17 cellular contexts compared by ENCODE assay signal in genomic region chr9:81318571-81318970, GRCh38.
DNase-seq lines count a peak whose midpoint lies in the region; ATAC-seq, FAIRE-seq and TF ChIP-seq lines count a peak whose summit lies in the region.
"Had no signal": no experiment of that assay in that cellular context is flagged by ENCODE, and none has a peak within 500 bp of the region (broad histone marks: within the 10 kb centered on the region; RNA-seq: fewer than 3 reads in every experiment).

No MANE protein-coding gene starts in this region.

- no peak overlapping the region for H3K9ac ChIP-seq in endothelial cell of umbilical vein (replicated peaks; ENCODE audit: extremely low read depth, insufficient read depth, low read length)

- no peak for ATAC-seq in HG02798 (IDR thresholded peaks at IDR 0.05; ENCODE audit: poor library complexity, unreplicated experiment)
- ATAC-seq: activated CD4-positive, alpha-beta T cell treated with anti-CD3 and anti-CD28 coated beads for 36 hours; activated T-cell treated with anti-CD3 and anti-CD28 coated beads, Interleukin-2, amount 50 U/mL, for 72 hours; GM12878; T-cell had no signal

- H3K27me3 ChIP-seq in endothelial cell of umbilical vein (ENCODE audit: control insufficient read depth in 2 of 2, insufficient read depth in 2 of 2, low read length in 2 of 2), result no peaks in the 10 kb centered on the region
- H3K27me3 ChIP-seq: ascending aorta, right atrium auricular region had no signal

- no TSS peak for BruUV-seq in endothelial cell of umbilical vein (replicated peaks; lab: Mats Ljungman, UMichigan)

- no peaks in the 10 kb centered on the region for H3K9me1 ChIP-seq in endothelial cell of umbilical vein (replicated peaks; ENCODE audit: control insufficient read depth, extremely low read depth, insufficient read depth, low read length)

- TF ChIP-seq CTCF in endothelial cell of umbilical vein (IDR thresholded peaks at IDR 0.05; ENCODE audit: extremely low read depth in 1 of 2, insufficient read depth in 1 of 2, low read depth in 1 of 2, low read length in 2 of 2) (no peak), coronary artery (IDR thresholded peaks at IDR 0.05) (no peak)

- H3K4me3 ChIP-seq in endothelial cell of umbilical vein (replicated peaks in 1 of 3; ENCODE audit: insufficient read depth in 1 of 3, low read depth in 1 of 3, low read length in 3 of 3) (no peak overlapping the region), coronary artery (no peak overlapping the region)
- H3K4me3 ChIP-seq: ascending aorta, GM12878, right atrium auricular region had no signal

- H3K36me3 ChIP-seq in endothelial cell of umbilical vein (ENCODE audit: control insufficient read depth in 2 of 2, extremely low read depth in 1 of 2, insufficient read depth in 2 of 2, low read length in 2 of 2), result no peaks in the 10 kb centered on the region
- H3K36me3 ChIP-seq: ascending aorta, right atrium auricular region had no signal

- H3K9me3 ChIP-seq in endothelial cell of umbilical vein (replicated peaks; ENCODE audit: control insufficient read depth, insufficient read depth, low read length), result no peaks in the 10 kb centered on the region

- intact Hi-C loops in endothelial cell of umbilical vein (cut with micrococcal nuclease), result no loop called here

- H3K27ac ChIP-seq in endothelial cell of umbilical vein (ENCODE audit: insufficient read depth, low read depth, low read length) (no peak overlapping the region), coronary artery (no peak overlapping the region)
- H3K27ac ChIP-seq: ascending aorta, right atrium auricular region had no signal

- H3K79me2 ChIP-seq in endothelial cell of umbilical vein (ENCODE audit: control insufficient read depth, insufficient read depth, low read length), result no peaks in the 10 kb centered on the region

- H2AFZ ChIP-seq in endothelial cell of umbilical vein (ENCODE audit: low read depth, low read length), result no peak overlapping the region

- CTCF ChIA-PET in endothelial cell of umbilical vein (lab: Charles Lee), result interaction anchor here (1.0 kb wide), 1 partner anchor 9 kb away, joined by 4 read pairs; no protein-coding TSS in a partner anchor

- H3K4me2 ChIP-seq in endothelial cell of umbilical vein (ENCODE audit: insufficient read depth, low read length), result no peak overlapping the region

- POLR2A ChIA-PET in endothelial cell of umbilical vein (lab: Charles Lee), result no interaction called here

- no peaks in the 10 kb centered on the region for H3K4me1 ChIP-seq in endothelial cell of umbilical vein (ENCODE audit: control insufficient read depth, extremely low read depth, insufficient read depth, low read length)
- H3K4me1 ChIP-seq: ascending aorta, right atrium auricular region had no signal

- no peak for FAIRE-seq in endothelial cell of umbilical vein (lab: Jason Lieb, UNC)
- FAIRE-seq: GM12878, GM19239 had no signal

- dilution Hi-C loops in endothelial cell of umbilical vein (cut with MboI; ENCODE audit: extremely low pct_ligation_motif_present, low sequenced_read_pairs), result no loop called here

- TF ChIP-seq POLR2A in endothelial cell of umbilical vein (IDR thresholded peaks at IDR 0.05; ENCODE audit: low read depth, low read length), result no peak

- H4K20me1 ChIP-seq in endothelial cell of umbilical vein (replicated peaks; ENCODE audit: control insufficient read depth, extremely low read depth, insufficient read depth, low read length), result no peaks in the 10 kb centered on the region

- DNase-seq in EH (ENCODE audit: low read depth), result peak; percentile 38
- peak; percentile 43 for DNase-seq in LoVo (ENCODE audit: low spot score)
- peak; percentile 18 for DNase-seq in endothelial cell of umbilical vein (ENCODE audit: low read depth, low spot score)
- peak; percentile 68 for DNase-seq in myocyte (ENCODE audit: low read depth)
- DNase-seq in GDM1 (lab: John Stamatoyannopoulos, UW), result no peak
- no peak for DNase-seq in coronary artery (ENCODE audit: low spot score)
- DNase-seq: activated CD4-positive, alpha-beta T cell treated with anti-CD3 and anti-CD28 coated beads for 36 hours; activated T-cell treated with anti-CD3 and anti-CD28 coated beads, Interleukin-2, amount 50 U/mL, for 72 hours; immature natural killer cell; naive B cell; NCI-H2029; T-cell had no signal

TF ChIP-seq in endothelial cell of umbilical vein, 7 proteins besides CTCF, POLR2A, EP300 and RAD21:
- peak; percentile 69 for TF ChIP-seq FOS (IDR thresholded peaks at IDR 0.05; ENCODE audit: borderline replicate concordance, insufficient read depth, low read length)
- no peak for TF ChIP-seq MAX (IDR thresholded peaks at IDR 0.05; ENCODE audit: insufficient read depth, insufficient read length)

Comparison
In these comparisons a context has a peak if more than half of its experiments do, and no peak if none do; other contexts are left out.
1. DNase-seq: peak in EH (single experiment), LoVo (single experiment), endothelial cell of umbilical vein (single experiment) and myocyte (single experiment); none in GDM1 (single experiment) and coronary artery (single experiment).